ENCODE assay signal across 17 cellular contexts in the genomic region with DNA sequence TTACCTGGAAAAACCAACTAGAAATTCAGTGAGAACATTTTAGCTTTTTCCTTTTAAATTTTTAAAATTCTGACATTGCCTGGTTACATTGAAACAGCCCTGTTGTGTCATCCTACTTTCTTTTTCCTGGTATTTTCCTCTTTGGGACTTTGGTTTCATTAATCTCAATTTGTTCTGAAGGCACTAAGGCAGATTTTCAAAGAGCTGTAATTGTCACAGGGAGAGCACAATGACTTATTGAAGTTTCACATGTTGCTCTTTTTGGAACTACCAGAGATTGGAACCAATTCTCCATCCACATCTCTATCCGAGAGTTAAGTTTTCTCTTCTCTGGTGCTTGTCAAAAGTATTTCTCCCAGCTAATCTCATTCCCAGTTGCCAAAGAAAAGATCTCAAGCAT.
DNase-seq lines count a peak whose midpoint lies in the region; ATAC-seq, FAIRE-seq and TF ChIP-seq lines count a peak whose summit lies in the region.
"Had no signal": no experiment of that assay in that cellular context is flagged by ENCODE, and none has a peak within 500 bp of the region (broad histone marks: within the 10 kb centered on the region; RNA-seq: fewer than 3 reads in every experiment).

No MANE protein-coding gene starts in this region.

- H3K9ac ChIP-seq in K562 (ENCODE audit: insufficient read depth in 1 of 2, low read depth in 2 of 2, low read length in 2 of 2) (no peak overlapping the region), neural progenitor cell (no peak overlapping the region)

- BruUV-seq in K562 (replicated peaks; lab: Mats Ljungman, UMichigan): no TSS peak

- H3K4me2 ChIP-seq in K562 (ENCODE audit: insufficient read depth, low read length) (no peak overlapping the region), neural progenitor cell (no peak overlapping the region)

- no peak for DNase-seq in K562 (ENCODE audit: extremely low read depth in 1 of 4, low spot score in 3 of 4)
- peak; percentile 18 for DNase-seq in fibroblast of the aortic adventitia (ENCODE audit: low read depth)
- no peak for DNase-seq in mesothelial cell of epicardium (ENCODE audit: low spot score in 2 of 2, unreplicated experiment in 2 of 2)
- no peak for DNase-seq in stomach
- DNase-seq in Ammon's horn (ENCODE audit: low spot score): no peak
- no peak for DNase-seq in neural progenitor cell (ENCODE audit: low spot score)
- no peak for DNase-seq in dedifferentiated amniotic fluid mesenchymal stem cell (ENCODE audit: extremely low spot score)
- DNase-seq: CD4-positive, alpha-beta T cell; EL; NCI-H1417 treated with DMSO at 0.1 percent for 48 hours; NCI-H1930 had no signal

- POLR2A ChIA-PET in K562 (lab: Yijun Ruan, JAX): no interaction called here

- no peaks in the 10 kb centered on the region for H3K36me3 Mint-ChIP-seq in mesothelial cell of epicardium
- H3K36me3 Mint-ChIP-seq in neural progenitor cell: no peaks in the 10 kb centered on the region

- CTCF ChIA-PET in K562 (lab: Yijun Ruan, JAX; ENCODE audit: low intra/inter-chr PET ratio): no interaction called here

- H3K4me1 Mint-ChIP-seq in mesothelial cell of epicardium (peaks cover 67% of the 10 kb centered on the region), neural progenitor cell (peaks cover 23% of the 10 kb centered on the region)

- H3K36me3 ChIP-seq in K562 (ENCODE audit: control insufficient read depth, insufficient read depth, low read length) (no peaks in the 10 kb centered on the region), stomach (no peaks in the 10 kb centered on the region), neural progenitor cell (no peaks in the 10 kb centered on the region)
- H3K36me3 ChIP-seq: SJSA1 had no signal

- TF ChIP-seq POLR2A in K562 (conservative IDR thresholded peaks at IDR 0.05) (no peak), stomach (IDR thresholded peaks at IDR 0.05) (no peak)

- no peak for TF ChIP-seq EP300 in K562 (IDR thresholded peaks at IDR 0.05; ENCODE audit: low read length)
- TF ChIP-seq EP300 in stomach (IDR thresholded peaks at IDR 0.05): no peak

- ATAC-seq in K562: no peak
- no peak for ATAC-seq in GM18520 (IDR thresholded peaks at IDR 0.05; ENCODE audit: unreplicated experiment)
- ATAC-seq: HCT116 had no signal

- H3K4me3 ChIP-seq in K562 (no peak overlapping the region), fibroblast of the aortic adventitia (ENCODE audit: low read depth, low read length) (no peak overlapping the region), stomach (no peak overlapping the region), neural progenitor cell (no peak overlapping the region)
- H3K4me3 ChIP-seq: SJSA1 had no signal

- FAIRE-seq in K562 (lab: Jason Lieb, UNC): peak; percentile 19
- FAIRE-seq: HTR-8/SVneo had no signal

- H3K9me1 ChIP-seq in K562 (ENCODE audit: control insufficient read depth, insufficient read depth, low read length): no peaks in the 10 kb centered on the region

- H2AFZ ChIP-seq in K562 (ENCODE audit: low read depth, low read length): no peak overlapping the region
- no peak overlapping the region for H2AFZ ChIP-seq in neural progenitor cell (replicated peaks)

- H3K27me3 Mint-ChIP-seq in mesothelial cell of epicardium (ENCODE audit: low read depth) (no peaks in the 10 kb centered on the region), neural progenitor cell (ENCODE audit: insufficient read depth, low read depth) (no peaks in the 10 kb centered on the region)
- H3K27me3 Mint-ChIP-seq: B cell; CD4-positive, alpha-beta T cell had no signal

- intact Hi-C loops in K562 (cut with micrococcal nuclease) (no loop called here), stomach (cut with DNase I; ENCODE audit: low total_unique reads) (no loop called here)

- no peaks in the 10 kb centered on the region for H3K79me2 ChIP-seq in K562 (ENCODE audit: control insufficient read depth, insufficient read depth, low read length)
- no peaks in the 10 kb centered on the region for H3K79me2 ChIP-seq in neural progenitor cell (ENCODE audit: low read depth)

- H3K4me3 Mint-ChIP-seq in mesothelial cell of epicardium (no peak overlapping the region), neural progenitor cell (no peak overlapping the region)
- H3K4me3 Mint-ChIP-seq: B cell; CD4-positive, alpha-beta T cell had no signal

- H3F3A ChIP-seq in neural progenitor cell (ENCODE audit: low read depth): peaks cover 16% of the 10 kb centered on the region

- H3K4me1 ChIP-seq in K562 (replicated peaks in 1 of 2; ENCODE audit: control insufficient read depth in 2 of 2, insufficient read depth in 2 of 2, low read length in 2 of 2) (no peaks in the 10 kb centered on the region), stomach (peaks cover 12 to 46% (median 30%) of the 10 kb centered on the region in 4 donors), neural progenitor cell (peaks cover 10% of the 10 kb centered on the region)

- H3K27me3 ChIP-seq in K562 (ENCODE audit: control insufficient read depth in 2 of 2, insufficient read depth in 2 of 2, low read length in 2 of 2) (peaks cover 4% of the 10 kb centered on the region in 2 experiments; a peak in 3 of 5 replicates), stomach (no peaks in the 10 kb centered on the region), neural progenitor cell (no peaks in the 10 kb centered on the region)
- H3K27me3 ChIP-seq: SJSA1 had no signal

- H3K27ac Mint-ChIP-seq in mesothelial cell of epicardium (peak overlapping the region; percentile 79), neural progenitor cell (no peak overlapping the region)
- H3K27ac Mint-ChIP-seq: B cell; CD4-positive, alpha-beta T cell had no signal

- no peaks in the 10 kb centered on the region for H4K20me1 ChIP-seq in K562 (replicated peaks; ENCODE audit: control insufficient read depth, insufficient read depth, low read length)
- no peaks in the 10 kb centered on the region for H4K20me1 ChIP-seq in neural progenitor cell (ENCODE audit: low read depth)

- H3K9me3 ChIP-seq in K562 (replicated peaks; ENCODE audit: control insufficient read depth, insufficient read depth, low read depth, low read length): no peaks in the 10 kb centered on the region
- H3K9me3 ChIP-seq in stomach: no peaks in the 10 kb centered on the region
- no peaks in the 10 kb centered on the region for H3K9me3 ChIP-seq in neural progenitor cell (ENCODE audit: low read depth)
- H3K9me3 ChIP-seq: SJSA1 had no signal

- 0% methylated on average over 1 of the region's 1 CpG for WGBS in K562 (ENCODE audit: insufficient coverage, low coverage, missing lambda C conversion rate)
- 61 to 90% (median 72%) methylated on average over 1 of the region's 1 CpG for WGBS in stomach, 5 donors

- TF ChIP-seq CTCF in K562 (IDR thresholded peaks at IDR 0.05 in 2 of 3, conservative IDR thresholded peaks at IDR 0.05 in 1 of 3; ENCODE audit: insufficient read depth in 2 of 3, low read depth in 1 of 3, low read length in 3 of 3) (no peak), fibroblast of the aortic adventitia (IDR thresholded peaks at IDR 0.05; ENCODE audit: insufficient read depth, low read length) (no peak), mesothelial cell of epicardium (IDR thresholded peaks at IDR 0.05; ENCODE audit: unreplicated experiment) (no peak), stomach (IDR thresholded peaks at IDR 0.05) (no peak), neural progenitor cell (IDR thresholded peaks at IDR 0.05) (no peak)

- H3K9me3 Mint-ChIP-seq in mesothelial cell of epicardium: no peaks in the 10 kb centered on the region
- H3K9me3 Mint-ChIP-seq in neural progenitor cell: no peaks in the 10 kb centered on the region
- H3K9me3 Mint-ChIP-seq: CD4-positive, alpha-beta T cell had no signal

- TF ChIP-seq RAD21 in K562 (CRISPR knock-in tag; conservative IDR thresholded peaks at IDR 0.05 in 1 of 2, IDR thresholded peaks at IDR 0.05 in 1 of 2): no peak

- in situ Hi-C loops in K562 (cut with MboI): no loop called here

- no peak overlapping the region for H3K27ac ChIP-seq in K562 (ENCODE audit: extremely low read depth, low read depth, low read length)
- H3K27ac ChIP-seq in stomach: peak overlapping the region in 3 of 5 donors; percentile 15 to 81 (median 78)
- no peak overlapping the region for H3K27ac ChIP-seq in neural progenitor cell
- H3K27ac ChIP-seq: HL-60, SJSA1 had no signal

TF ChIP-seq in K562, 482 proteins besides CTCF, POLR2A, EP300 and RAD21:
- TF ChIP-seq ZNF347 (CRISPR knock-in tag; IDR thresholded peaks at IDR 0.05; ENCODE audit: low read depth): no peak
- TF ChIP-seq, protein P1, sequence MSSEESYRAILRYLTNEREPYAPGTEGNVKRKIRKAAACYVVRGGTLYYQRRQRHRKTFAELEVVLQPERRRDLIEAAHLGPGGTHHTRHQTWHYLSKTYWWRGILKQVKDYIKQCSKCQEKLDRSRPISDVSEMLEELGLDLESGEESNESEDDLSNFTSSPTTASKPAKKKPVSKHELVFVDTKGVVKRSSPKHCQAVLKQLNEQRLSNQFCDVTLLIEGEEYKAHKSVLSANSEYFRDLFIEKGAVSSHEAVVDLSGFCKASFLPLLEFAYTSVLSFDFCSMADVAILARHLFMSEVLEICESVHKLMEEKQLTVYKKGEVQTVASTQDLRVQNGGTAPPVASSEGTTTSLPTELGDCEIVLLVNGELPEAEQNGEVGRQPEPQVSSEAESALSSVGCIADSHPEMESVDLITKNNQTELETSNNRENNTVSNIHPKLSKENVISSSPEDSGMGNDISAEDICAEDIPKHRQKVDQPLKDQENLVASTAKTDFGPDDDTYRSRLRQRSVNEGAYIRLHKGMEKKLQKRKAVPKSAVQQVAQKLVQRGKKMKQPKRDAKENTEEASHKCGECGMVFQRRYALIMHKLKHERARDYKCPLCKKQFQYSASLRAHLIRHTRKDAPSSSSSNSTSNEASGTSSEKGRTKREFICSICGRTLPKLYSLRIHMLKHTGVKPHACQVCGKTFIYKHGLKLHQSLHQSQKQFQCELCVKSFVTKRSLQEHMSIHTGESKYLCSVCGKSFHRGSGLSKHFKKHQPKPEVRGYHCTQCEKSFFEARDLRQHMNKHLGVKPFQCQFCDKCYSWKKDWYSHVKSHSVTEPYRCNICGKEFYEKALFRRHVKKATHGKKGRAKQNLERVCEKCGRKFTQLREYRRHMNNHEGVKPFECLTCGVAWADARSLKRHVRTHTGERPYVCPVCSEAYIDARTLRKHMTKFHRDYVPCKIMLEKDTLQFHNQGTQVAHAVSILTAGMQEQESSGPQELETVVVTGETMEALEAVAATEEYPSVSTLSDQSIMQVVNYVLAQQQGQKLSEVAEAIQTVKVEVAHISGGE (CRISPR knock-in tag; IDR thresholded peaks at IDR 0.05): peak in 1 of 3 experiments; percentile 51; a peak in 1 of 6 replicates

Comparison
In these comparisons a context has a peak if more than half of its experiments do, and no peak if none do; other contexts are left out.
1. H3K27ac ChIP-seq: peak in stomach (3 of 5); none in K562 (single experiment) and neural progenitor cell (single experiment).